ENCODE assay signal across 24 cellular contexts in genomic region chr9:93541581-93542349, GRCh38. TPM values are rescaled to one million over a fixed set of nuclear protein-coding genes. Genes with fewer than 3 reads are reported as not detected.
DNase-seq lines count a peak whose midpoint lies in the region; ATAC-seq and TF ChIP-seq lines count a peak whose summit lies in the region.
"Had no signal": no experiment of that assay in that cellular context is flagged by ENCODE, and none has a peak within 500 bp of the region (broad histone marks: within the 10 kb centered on the region; RNA-seq: fewer than 3 reads in every experiment).

No MANE protein-coding gene starts in this region.

- no peaks in the 10 kb centered on the region for H3K4me1 Mint-ChIP-seq in mesothelial cell of epicardium

- no peak for TF ChIP-seq EP300 in sigmoid colon (IDR thresholded peaks at IDR 0.05)

- TF ChIP-seq CTCF in right atrium auricular region (IDR thresholded peaks at IDR 0.05) (no peak), sigmoid colon (IDR thresholded peaks at IDR 0.05) (no peak), mesothelial cell of epicardium (IDR thresholded peaks at IDR 0.05; ENCODE audit: unreplicated experiment) (no peak)

- H3K27me3 ChIP-seq in right atrium auricular region: no peaks in the 10 kb centered on the region
- no peaks in the 10 kb centered on the region for H3K27me3 ChIP-seq in sigmoid colon

- no peaks in the 10 kb centered on the region for H3K9me3 ChIP-seq in right atrium auricular region
- H3K9me3 ChIP-seq in sigmoid colon: no peaks in the 10 kb centered on the region

- 89 to 95% methylated on average over 8 of the region's 8 CpGs for WGBS in sigmoid colon, 2 donors

- no peak overlapping the region for H3K27ac Mint-ChIP-seq in mesothelial cell of epicardium
- H3K27ac Mint-ChIP-seq: activated T-helper 2 cell treated with anti-CD3 and anti-CD28 coated beads, Interferon-gamma antibody, Interleukin-2, Interleukin-4, amounts not matched to agents 10 μg/mL and 5 μg/mL and 100 μg/mL, durations not matched to agents 14 hours and 24 hours and 36 hours; stimulated activated effector memory CD8-positive, alpha-beta T cell treated with anti-CD3 and anti-CD28 coated beads, Interleukin-12 subunit alpha, Interleukin-12 subunit beta, amount 100 ng/mL, for 72 hours; T-helper 1 cell treated with Interleukin-12 subunit alpha and Interleukin-12 subunit beta and Interleukin-4 antibody, amounts not matched to agents 30 μg/mL and 1 μg/mL, for 36 hours had no signal

- no peak overlapping the region for H3K4me3 ChIP-seq in right atrium auricular region
- no peak overlapping the region for H3K4me3 ChIP-seq in sigmoid colon
- H3K4me3 ChIP-seq: K562 had no signal

- peak overlapping the region; percentile 2 to 32 for H3K27ac ChIP-seq in right atrium auricular region
- H3K27ac ChIP-seq in sigmoid colon: peak overlapping the region in 3 of 4 donors; percentile 2 to 51 (median 48)
- H3K27ac ChIP-seq: C4-2B had no signal

- no peak for TF ChIP-seq POLR2A in sigmoid colon (IDR thresholded peaks at IDR 0.05)

- ATAC-seq in SK-N-SH treated with all-trans-retinoic acid at 6 μM for 48 hours: peak; percentile 57; the same call in 2 of the 3 replicates
- ATAC-seq: activated CD4-positive, CD25-positive, alpha-beta regulatory T cell treated with anti-CD3 and anti-CD28 coated beads, Interleukin-2, amount 50 U/mL, for 24 hours; K562; left lobe of liver; stimulated activated effector memory CD8-positive, alpha-beta T cell treated with anti-CD3 and anti-CD28 coated beads, Interleukin-12 subunit alpha, Interleukin-12 subunit beta, amount 100 ng/mL, for 72 hours had no signal

- peak; percentile 40 for DNase-seq in cerebellar cortex (ENCODE audit: low spot score)
- DNase-seq in right atrium auricular region (ENCODE audit: low spot score): no peak
- DNase-seq in sigmoid colon: no peak
- no peak for DNase-seq in mesothelial cell of epicardium (ENCODE audit: low spot score in 2 of 2, unreplicated experiment in 2 of 2)
- DNase-seq in NCI-H2029 treated with DMSO at 0.1 percent for 48 hours (lab: John Stamatoyannopoulos, UW): no peak
- no peak for DNase-seq in NOMO-1 treated with dmso at 0.1 percent for 144 hours (lab: John Stamatoyannopoulos, UW; ENCODE audit: unreplicated experiment)
- DNase-seq: activated CD4-positive, alpha-beta T cell treated with anti-CD3 and anti-CD28 coated beads, Interleukin-2, amount 50 U/mL, for 48 hours; activated naive CD8-positive, alpha-beta T cell treated with anti-CD3 and anti-CD28 coated beads, Interleukin-2, amount 10 ng/mL, durations not matched to agents 7 days and 5 days; COR-L47; hypothalamus; mesenchymal stem cell; NCI-H1048; NCI-H446; stimulated activated CD4-positive, alpha-beta T cell treated with anti-CD3 and anti-CD28 coated beads, Interleukin-15, amount 100 ng/mL, for 24 hours; substantia nigra had no signal

- H3K4me1 ChIP-seq in right atrium auricular region (peaks cover 0 to 27% of the 10 kb centered on the region in 2 donors), sigmoid colon (peaks cover 0 to 21% (median 13%) of the 10 kb centered on the region in 4 donors)

- intact Hi-C loops in sigmoid colon (cut with DNase I): no loop called here

- peaks cover 22% of the 10 kb centered on the region for H3K36me3 Mint-ChIP-seq in mesothelial cell of epicardium

- peaks cover 33% of the 10 kb centered on the region for H3K36me3 ChIP-seq in right atrium auricular region
- peaks cover 0 to 56% (median 13%) of the 10 kb centered on the region in 4 donors for H3K36me3 ChIP-seq in sigmoid colon

- no peaks in the 10 kb centered on the region for H3K27me3 Mint-ChIP-seq in mesothelial cell of epicardium (ENCODE audit: low read depth)
- H3K27me3 Mint-ChIP-seq: activated naive CD8-positive, alpha-beta T cell treated with anti-CD3 and anti-CD28 coated beads, Interleukin-2, amount 10 ng/mL, durations not matched to agents 7 days and 5 days; type B pancreatic cell had no signal

- no peaks in the 10 kb centered on the region for H3K9me3 Mint-ChIP-seq in mesothelial cell of epicardium
- H3K9me3 Mint-ChIP-seq: activated naive CD8-positive, alpha-beta T cell treated with anti-CD3 and anti-CD28 coated beads, Interleukin-2, amount 10 ng/mL, durations not matched to agents 7 days and 5 days; activated T-helper 2 cell treated with anti-CD3 and anti-CD28 coated beads, Interferon-gamma antibody, Interleukin-2, Interleukin-4, amounts not matched to agents 10 μg/mL and 5 μg/mL and 100 μg/mL, durations not matched to agents 14 hours and 24 hours and 36 hours; stimulated activated effector memory CD8-positive, alpha-beta T cell treated with anti-CD3 and anti-CD28 coated beads, Interleukin-12 subunit alpha, Interleukin-12 subunit beta, amount 100 ng/mL, for 72 hours; T-helper 1 cell treated with Interleukin-12 subunit alpha and Interleukin-12 subunit beta and Interleukin-4 antibody, amounts not matched to agents 30 μg/mL and 1 μg/mL, for 36 hours; type B pancreatic cell had no signal

- no peak overlapping the region for H3K4me3 Mint-ChIP-seq in mesothelial cell of epicardium
- H3K4me3 Mint-ChIP-seq: activated naive CD8-positive, alpha-beta T cell treated with anti-CD3 and anti-CD28 coated beads, Interleukin-2, amount 10 ng/mL, durations not matched to agents 7 days and 5 days; stimulated activated effector memory CD8-positive, alpha-beta T cell treated with anti-CD3 and anti-CD28 coated beads, Interleukin-12 subunit alpha, Interleukin-12 subunit beta, amount 100 ng/mL, for 72 hours; T-helper 1 cell treated with Interleukin-12 subunit alpha and Interleukin-12 subunit beta and Interleukin-4 antibody, amounts not matched to agents 30 μg/mL and 1 μg/mL, for 36 hours; type B pancreatic cell had no signal

TF ChIP-seq in SK-N-SH treated with all-trans-retinoic acid at 6 μM for 48 hours, 23 proteins besides CTCF, POLR2A, EP300 and RAD21:
- no peak for TF ChIP-seq CSRNP3 (CRISPR knock-in tag; IDR thresholded peaks at IDR 0.05)
- 0 out of 2 replicates have a peak, but pooled peaks have one; percentile 26 for TF ChIP-seq TCF4 (CRISPR knock-in tag; IDR thresholded peaks at IDR 0.05; ENCODE audit: borderline replicate concordance)
- TF ChIP-seq ISL1 (CRISPR knock-in tag; IDR thresholded peaks at IDR 0.05): peak; percentile 54
- no peak for TF ChIP-seq TSHZ2 (CRISPR knock-in tag; IDR thresholded peaks at IDR 0.05)

RNA-seq across cellular contexts. Expression of gene PHF2, which starts 34.6 kb away (rescaled TPM):
- total RNA-seq in right atrium auricular region (10 to 100 TPM; 24.7 to 29.3 TPM), sigmoid colon (10 to 100 TPM; 21.4 to 31.9 (median 28.5) TPM), mesothelial cell of epicardium (37.6 to 38.5 TPM (median 37.6 TPM) in 3 replicates)
- 10 to 100 TPM; 10.9 to 16.7 (median 12.6) TPM for polyA plus RNA-seq in sigmoid colon
